ENCODE assay signal across 1 cellular context in genomic region chr19:12793290-12794195, GRCh38.
TF ChIP-seq lines count a peak whose summit lies in the region.

No MANE protein-coding gene starts in this region.

TF ChIP-seq in HEK293, 187 proteins besides CTCF, POLR2A, EP300 and RAD21 (continued from another document and continues in another):
- TF ChIP-seq ELK4 (IDR thresholded peaks at IDR 0.05; ENCODE audit: borderline replicate concordance, low read depth, low read length) (peak; percentile 100), ZNF354C (tag by site-specific recombination; IDR thresholded peaks at IDR 0.05; ENCODE audit: borderline replicate concordance, low read depth) (no peak), ZNF23 (tag by site-specific recombination; IDR thresholded peaks at IDR 0.05; ENCODE audit: borderline replicate concordance) (no peak), ZNF311 (tag by site-specific recombination; IDR thresholded peaks at IDR 0.05; ENCODE audit: borderline replicate concordance) (no peak), ZNF214 (tag by site-specific recombination; IDR thresholded peaks at IDR 0.05; ENCODE audit: borderline replicate concordance) (no peak), ZNF155 (tag by site-specific recombination; IDR thresholded peaks at IDR 0.05) (no peak), ZBTB6 (tag by site-specific recombination; IDR thresholded peaks at IDR 0.05) (peak; percentile 32; the same call in 1 of the 2 replicates), ZNF654 (tag by site-specific recombination; IDR thresholded peaks at IDR 0.05; ENCODE audit: low read depth) (no peak), ZNF76 (tag by site-specific recombination; IDR thresholded peaks at IDR 0.05; ENCODE audit: borderline replicate concordance, low read depth) (0 out of 2 replicates have a peak, but pooled peaks have one; percentile 46), ZNF701 (tag by site-specific recombination; IDR thresholded peaks at IDR 0.05) (no peak), ZNF175 (tag by site-specific recombination; IDR thresholded peaks at IDR 0.05) (no peak), TCF7L2 (IDR thresholded peaks at IDR 0.05; ENCODE audit: borderline replicate concordance, low read depth, low read length) (no peak), HOXC10 (CRISPR knock-in tag; IDR thresholded peaks at IDR 0.05) (no peak), PRDM4 (tag by site-specific recombination; IDR thresholded peaks at IDR 0.05) (no peak), AEBP2 (tag by site-specific recombination; IDR thresholded peaks at IDR 0.05; ENCODE audit: borderline replicate concordance) (no peak), ZNF48 (tag by site-specific recombination; IDR thresholded peaks at IDR 0.05) (no peak), ZNF837 (tag by site-specific recombination; IDR thresholded peaks at IDR 0.05) (no peak), MEIS1 (CRISPR knock-in tag; IDR thresholded peaks at IDR 0.05; ENCODE audit: borderline replicate concordance) (no peak), KLF9 (tag by site-specific recombination; IDR thresholded peaks at IDR 0.05; ENCODE audit: low read depth) (peak; percentile 90), ZNF747 (tag by site-specific recombination; IDR thresholded peaks at IDR 0.05) (no peak), ZNF112 (tag by site-specific recombination; IDR thresholded peaks at IDR 0.05) (no peak), IKZF3 (tag by site-specific recombination; IDR thresholded peaks at IDR 0.05) (peak; percentile 90), SCRT2 (tag by site-specific recombination; IDR thresholded peaks at IDR 0.05) (no peak), ZNF26 (tag by site-specific recombination; IDR thresholded peaks at IDR 0.05) (no peak), ZNF629 (tag by site-specific recombination; IDR thresholded peaks at IDR 0.05) (peak; percentile 80), ZNF530 (tag by site-specific recombination; IDR thresholded peaks at IDR 0.05; ENCODE audit: low read depth) (no peak), TSHZ1 (tag by site-specific recombination; IDR thresholded peaks at IDR 0.05; ENCODE audit: borderline replicate concordance) (no peak), GLIS2 (tag by site-specific recombination; IDR thresholded peaks at IDR 0.05) (peak; percentile 53), KLF1 (tag by site-specific recombination; IDR thresholded peaks at IDR 0.05) (peak; percentile 93), ZXDB (tag by site-specific recombination; IDR thresholded peaks at IDR 0.05) (no peak; the same call in 1 of the 2 replicates), ZNF2 (tag by site-specific recombination; IDR thresholded peaks at IDR 0.05) (no peak), ZNF423 (tag by site-specific recombination; IDR thresholded peaks at IDR 0.05) (no peak), ZNF140 (tag by site-specific recombination; IDR thresholded peaks at IDR 0.05) (no peak), ZNF558 (tag by site-specific recombination; IDR thresholded peaks at IDR 0.05) (no peak), ZNF580 (tag by site-specific recombination; IDR thresholded peaks at IDR 0.05) (no peak), ZNF791 (tag by site-specific recombination; IDR thresholded peaks at IDR 0.05) (no peak), OVOL3 (tag by site-specific recombination; IDR thresholded peaks at IDR 0.05) (no peak), WT1 (tag by site-specific recombination; IDR thresholded peaks at IDR 0.05) (no peak), ZNF548 (tag by site-specific recombination; IDR thresholded peaks at IDR 0.05) (no peak), ZFP69B (tag by site-specific recombination; IDR thresholded peaks at IDR 0.05) (0 out of 2 replicates have a peak, but pooled peaks have one; percentile 11), ZNF239 (tag by site-specific recombination; IDR thresholded peaks at IDR 0.05) (no peak), ZBTB8A (tag by site-specific recombination; IDR thresholded peaks at IDR 0.05) (peak; percentile 75; the same call in 1 of the 2 replicates), ZSCAN23 (tag by site-specific recombination; IDR thresholded peaks at IDR 0.05) (no peak), YY2 (tag by site-specific recombination; IDR thresholded peaks at IDR 0.05) (no peak), SP3 (tag by site-specific recombination; IDR thresholded peaks at IDR 0.05) (peak; percentile 83), ZNF211 (tag by site-specific recombination; IDR thresholded peaks at IDR 0.05; ENCODE audit: low read depth) (no peak), ZNF518A (tag by site-specific recombination; conservative IDR thresholded peaks at IDR 0.05; ENCODE audit: low read depth) (no peak), PBX3 (CRISPR knock-in tag; IDR thresholded peaks at IDR 0.05) (peak; percentile 69; the same call in 1 of the 2 replicates), ZNF596 (tag by site-specific recombination; IDR thresholded peaks at IDR 0.05) (no peak)
